ENCODE assay signal across 25 cellular contexts in genomic region chr11:69227271-69227670, GRCh38.
"Had no signal": no experiment of that assay in that cellular context is flagged by ENCODE, and none has a peak within 500 bp of the region (broad histone marks: within the 10 kb centered on the region; RNA-seq: fewer than 3 reads in every experiment).

No MANE protein-coding gene starts in this region.

- H3K36me3 Mint-ChIP-seq: brain, T-cell had no signal

- H3K4me1 Mint-ChIP-seq: activated CD4-positive, alpha-beta T cell treated with anti-CD3 and anti-CD28 coated beads, Interleukin-2, amount 10 ng/mL, durations not matched to agents 7 days and 5 days; activated T-helper 17 cell treated with anti-CD3 and anti-CD28 coated beads, Interleukin-2, amount 50 U/mL, for 72 hours; brain; T-cell had no signal

- H3K27ac ChIP-seq: SK-N-MC had no signal

- H3K27ac Mint-ChIP-seq: activated CD4-positive, alpha-beta T cell treated with anti-CD3 and anti-CD28 coated beads, Interleukin-2, amount 10 ng/mL, durations not matched to agents 7 days and 5 days; activated CD8-positive, alpha-beta T cell treated with anti-CD3 and anti-CD28 coated beads for 36 hours; activated naive CD4-positive, alpha-beta T cell treated with anti-CD3 and anti-CD28 coated beads for 36 hours; activated naive CD8-positive, alpha-beta T cell; activated T-helper 17 cell treated with anti-CD3 and anti-CD28 coated beads, Interleukin-2, amount 50 U/mL, for 72 hours; brain; T-cell had no signal

- ATAC-seq: activated CD8-positive, alpha-beta T cell treated with anti-CD3 and anti-CD28 coated beads for 36 hours; activated T-helper 17 cell treated with anti-CD3 and anti-CD28 coated beads, Interleukin-2, amount 50 U/mL, for 72 hours; Right ventricle myocardium inferior; T-cell had no signal

- DNase-seq: activated CD4-positive, alpha-beta T cell treated with anti-CD3 and anti-CD28 coated beads, Interleukin-2, amount 10 ng/mL, durations not matched to agents 7 days and 5 days; activated CD4-positive, CD25-positive, alpha-beta regulatory T cell; activated CD8-positive, alpha-beta T cell treated with anti-CD3 and anti-CD28 coated beads for 36 hours; activated gamma-delta T cell; activated naive CD4-positive, alpha-beta T cell treated with anti-CD3 and anti-CD28 coated beads for 36 hours; activated T-cell treated with anti-CD3 and anti-CD28 coated beads for 4 hours; activated T-cell treated with anti-CD3 and anti-CD28 coated beads, Interleukin-2, amount 50 U/mL, for 48 hours; amygdala; KG1; NCI-H1092; NCI-H1417; NCI-H1930; NCI-H2171; NCI-H2227 treated with DMSO at 0.1 percent for 48 hours; NCI-H526; NCI-H774; RPMI8226; T-helper 2 cell; T1000 had no signal

- H3K4me3 Mint-ChIP-seq: activated CD4-positive, alpha-beta T cell treated with anti-CD3 and anti-CD28 coated beads, Interleukin-2, amount 10 ng/mL, durations not matched to agents 7 days and 5 days; activated CD8-positive, alpha-beta T cell treated with anti-CD3 and anti-CD28 coated beads for 36 hours; activated naive CD4-positive, alpha-beta T cell treated with anti-CD3 and anti-CD28 coated beads for 36 hours; activated naive CD8-positive, alpha-beta T cell; activated T-helper 17 cell treated with anti-CD3 and anti-CD28 coated beads, Interleukin-2, amount 50 U/mL, for 72 hours; brain; T-cell had no signal
